In genomic region chr2:157782057-157782845, GRCh38 we compare ENCODE assay signal across 9 cellular contexts.
DNase-seq lines count a peak whose midpoint lies in the region; ATAC-seq and TF ChIP-seq lines count a peak whose summit lies in the region.
"Had no signal": no experiment of that assay in that cellular context is flagged by ENCODE, and none has a peak within 500 bp of the region (broad histone marks: within the 10 kb centered on the region; RNA-seq: fewer than 3 reads in every experiment).

No MANE protein-coding gene starts in this region.

- intact Hi-C loops in Calu3 (cut with micrococcal nuclease; ENCODE audit: unreplicated experiment), result no loop called here

- peak; percentile 22 for TF ChIP-seq CTCF in Calu3 (IDR thresholded peaks at IDR 0.05; ENCODE audit: unreplicated experiment)
- TF ChIP-seq CTCF in chondrocyte (IDR thresholded peaks at IDR 0.05), result peak; percentile 76
- no peak for TF ChIP-seq CTCF in omental fat pad (IDR thresholded peaks at IDR 0.05)

- H3K4me3 Mint-ChIP-seq in Calu3 (ENCODE audit: low read depth, unreplicated experiment), result no peak overlapping the region
- H3K4me3 Mint-ChIP-seq in chondrocyte (ENCODE audit: unreplicated experiment), result no peak overlapping the region

- H3K4me1 Mint-ChIP-seq in Calu3 (ENCODE audit: low read depth, unreplicated experiment), result peaks cover 51% of the 10 kb centered on the region
- H3K4me1 Mint-ChIP-seq in chondrocyte (ENCODE audit: low read depth), result peaks cover 67% of the 10 kb centered on the region

- H3K27ac Mint-ChIP-seq in Calu3 (ENCODE audit: unreplicated experiment) (peak overlapping the region; percentile 75), chondrocyte (ENCODE audit: unreplicated experiment) (peak overlapping the region; percentile 65)

- no peaks in the 10 kb centered on the region for H3K9me3 Mint-ChIP-seq in Calu3 (ENCODE audit: low read depth, unreplicated experiment)
- H3K9me3 Mint-ChIP-seq in chondrocyte (ENCODE audit: low read depth), result no peaks in the 10 kb centered on the region

- H3K27me3 Mint-ChIP-seq in Calu3 (ENCODE audit: unreplicated experiment), result no peaks in the 10 kb centered on the region
- H3K27me3 Mint-ChIP-seq in chondrocyte (ENCODE audit: low read depth), result no peaks in the 10 kb centered on the region

- peak; percentile 45 for ATAC-seq in omental fat pad (ENCODE audit: low FRiP score)
- ATAC-seq in HG02885 (IDR thresholded peaks at IDR 0.05; ENCODE audit: poor library complexity, unreplicated experiment), result no peak
- no peak for ATAC-seq in GM18519 (IDR thresholded peaks at IDR 0.05; ENCODE audit: low FRiP score, unreplicated experiment)
- ATAC-seq in HG03175 (IDR thresholded peaks at IDR 0.05; ENCODE audit: unreplicated experiment), result no peak
- no peak for ATAC-seq in HG03469 (IDR thresholded peaks at IDR 0.05; ENCODE audit: unreplicated experiment)

- peaks cover 34% of the 10 kb centered on the region for H3K36me3 Mint-ChIP-seq in Calu3 (ENCODE audit: insufficient read depth, unreplicated experiment)
- H3K36me3 Mint-ChIP-seq in chondrocyte (ENCODE audit: low read depth), result peaks cover 14% of the 10 kb centered on the region

- CTCF ChIA-PET in Calu3 (lab: Charles Lee), result no interaction called here

- BruUV-seq in Calu3 (replicated peaks; lab: Mats Ljungman, UMichigan), result no TSS peak

- DNase-seq in Calu3, result no peak
- DNase-seq in NCI-H1105 (lab: John Stamatoyannopoulos, UW), result peak; percentile 72
- DNase-seq in chondrocyte (ENCODE audit: low spot score), result no peak
- no peak for DNase-seq in omental fat pad (ENCODE audit: low spot score)
- DNase-seq: kidney had no signal

Comparison
In these comparisons a context has a peak if more than half of its experiments do, and no peak if none do; other contexts are left out.
1. CTCF ChIP-seq: peak in Calu3 (single experiment) and chondrocyte (single experiment); none in omental fat pad (0 of 3).